ENCODE assay signal across 17 cellular contexts in the genomic region with DNA sequence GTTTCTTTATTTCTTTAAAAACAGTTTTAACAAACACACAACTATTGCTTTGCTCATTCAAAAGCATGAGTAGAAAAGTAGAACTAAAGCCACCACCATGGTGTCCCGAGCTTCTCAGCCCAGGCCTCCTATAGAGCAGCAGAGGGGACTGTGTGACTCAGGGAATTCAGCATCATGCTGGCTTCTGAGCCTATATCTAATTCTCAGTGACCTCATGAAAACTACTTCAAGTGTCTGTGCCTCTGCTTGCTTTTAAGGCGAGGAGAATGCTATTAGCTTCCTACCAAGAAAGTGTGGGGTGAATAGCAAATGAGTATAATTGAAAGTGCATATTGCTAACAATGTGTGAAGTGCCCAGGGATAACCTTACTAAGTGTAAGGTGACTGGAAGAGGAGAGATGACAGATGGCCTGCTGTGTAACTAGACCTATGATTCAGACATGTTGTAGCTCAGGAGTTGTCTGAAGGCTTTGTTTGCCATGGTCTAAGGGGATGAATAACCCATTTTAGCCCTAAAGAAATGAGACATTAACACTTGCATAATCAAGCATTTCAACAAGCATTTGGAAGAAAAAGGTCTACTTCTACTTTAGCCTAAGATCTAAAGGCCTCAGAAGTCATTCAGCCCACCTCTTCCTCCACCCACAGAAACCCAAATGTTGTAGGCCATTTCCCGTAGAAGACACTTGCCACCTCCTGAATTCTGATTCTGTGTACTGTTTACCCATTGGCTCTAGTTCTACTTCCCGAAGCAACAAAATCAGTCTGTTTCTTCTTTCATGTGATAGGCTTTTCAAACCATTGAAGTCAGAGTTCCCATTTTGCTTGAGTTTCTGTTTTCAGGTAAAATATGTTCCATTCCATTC.
DNase-seq lines count a peak whose midpoint lies in the region; ATAC-seq and TF ChIP-seq lines count a peak whose summit lies in the region.
"Had no signal": no experiment of that assay in that cellular context is flagged by ENCODE, and none has a peak within 500 bp of the region (broad histone marks: within the 10 kb centered on the region; RNA-seq: fewer than 3 reads in every experiment).

No MANE protein-coding gene starts in this region.

- peak; percentile 84 for ATAC-seq in stimulated activated naive CD8-positive, alpha-beta T cell treated with anti-CD3 and anti-CD28 coated beads, Interleukin-15, amount 100 ng/mL, for 72 hours
- no peak for ATAC-seq in mucosa of descending colon
- ATAC-seq: esophagus mucosa had no signal

- peak overlapping the region; percentile 79 to 80 for H3K27ac Mint-ChIP-seq in stimulated activated naive CD8-positive, alpha-beta T cell treated with anti-CD3 and anti-CD28 coated beads, Interleukin-15, amount 100 ng/mL, for 72 hours

- H3K27me3 Mint-ChIP-seq in stimulated activated naive CD8-positive, alpha-beta T cell treated with anti-CD3 and anti-CD28 coated beads, Interleukin-15, amount 100 ng/mL, for 72 hours = no peaks in the 10 kb centered on the region

- no peaks in the 10 kb centered on the region for H3K9me3 ChIP-seq in mucosa of descending colon
- H3K9me3 ChIP-seq: ovary, transverse colon had no signal

- H3K4me1 ChIP-seq in mucosa of descending colon (ENCODE audit: low read depth) = no peaks in the 10 kb centered on the region
- H3K4me1 ChIP-seq: left ventricle myocardium inferior, transverse colon had no signal

- H3K4me1 Mint-ChIP-seq in stimulated activated naive CD8-positive, alpha-beta T cell treated with anti-CD3 and anti-CD28 coated beads, Interleukin-15, amount 100 ng/mL, for 72 hours = peaks cover 38% of the 10 kb centered on the region

- no peak overlapping the region for H3K4me3 ChIP-seq in mucosa of descending colon
- H3K4me3 ChIP-seq: dorsolateral prefrontal cortex, left ventricle myocardium inferior, ovary, transverse colon had no signal

- H3K4me3 Mint-ChIP-seq in stimulated activated naive CD8-positive, alpha-beta T cell treated with anti-CD3 and anti-CD28 coated beads, Interleukin-15, amount 100 ng/mL, for 72 hours = peak overlapping the region in 1 of 2 donors; percentile 16

- H3K9me3 Mint-ChIP-seq in stimulated activated naive CD8-positive, alpha-beta T cell treated with anti-CD3 and anti-CD28 coated beads, Interleukin-15, amount 100 ng/mL, for 72 hours = peaks cover 5 to 8% of the 10 kb centered on the region in 2 donors

- H3K36me3 ChIP-seq in mucosa of descending colon (ENCODE audit: low read depth) = no peaks in the 10 kb centered on the region
- H3K36me3 ChIP-seq: left ventricle myocardium inferior, ovary, transverse colon had no signal

- intact Hi-C loops in mucosa of descending colon (cut with DNase I, micrococcal nuclease) = no loop called here

- TF ChIP-seq CTCF in mucosa of descending colon (IDR thresholded peaks at IDR 0.05) = no peak

- DNase-seq in DMS 273 (lab: John Stamatoyannopoulos, UW; ENCODE audit: unreplicated experiment) = peak; percentile 19
- DNase-seq in DMS 273 treated with DMSO at 0.1 percent for 48 hours (lab: John Stamatoyannopoulos, UW) = no peak
- DNase-seq in stimulated activated CD4-positive, alpha-beta T cell treated with anti-CD3 and anti-CD28 coated beads, Interleukin-1b, Interleukin-23, amount 100 ng/mL, for 48 hours = peak; percentile 28
- no peak for DNase-seq in stimulated activated CD4-positive, alpha-beta T cell treated with anti-CD3 and anti-CD28 coated beads, Interleukin-2, amount 100 ng/mL, for 48 hours
- peak; percentile 7 for DNase-seq in astrocyte of the hippocampus (ENCODE audit: low read depth, low spot score)
- DNase-seq in stimulated activated naive CD8-positive, alpha-beta T cell treated with anti-CD3 and anti-CD28 coated beads, Interleukin-15, amount 100 ng/mL, for 72 hours = no peak
- DNase-seq in hippocampal formation (lab: John Stamatoyannopoulos, UW) = no peak
- no peak for DNase-seq in mucosa of descending colon
- DNase-seq: activated naive CD4-positive, alpha-beta T cell treated with anti-CD3 and anti-CD28 coated beads, Interleukin-2, amount 50 U/mL, for 16 hours; dorsolateral prefrontal cortex; IMR-90; left ventricle myocardium inferior; NCI-H2029; NCI-H748 treated with DMSO at 0.1 percent for 48 hours; ovary; transverse colon had no signal

Comparison
In these comparisons a context has a peak if more than half of its experiments do, and no peak if none do; other contexts are left out.
1. DNase-seq: peak in DMS 273 (single experiment), stimulated activated CD4-positive, alpha-beta T cell treated with anti-CD3 and anti-CD28 coated beads, Interleukin-1b, Interleukin-23, amount 100 ng/mL, for 48 hours (single experiment) and astrocyte of the hippocampus (single experiment); none in DMS 273 treated with DMSO at 0.1 percent for 48 hours (single experiment), stimulated activated CD4-positive, alpha-beta T cell treated with anti-CD3 and anti-CD28 coated beads, Interleukin-2, amount 100 ng/mL, for 48 hours (0 of 2), stimulated activated naive CD8-positive, alpha-beta T cell treated with anti-CD3 and anti-CD28 coated beads, Interleukin-15, amount 100 ng/mL, for 72 hours (0 of 2), hippocampal formation (0 of 2) and mucosa of descending colon (0 of 3).